Comparison of ENCODE assay signal across 14 cellular contexts in the genomic region with DNA sequence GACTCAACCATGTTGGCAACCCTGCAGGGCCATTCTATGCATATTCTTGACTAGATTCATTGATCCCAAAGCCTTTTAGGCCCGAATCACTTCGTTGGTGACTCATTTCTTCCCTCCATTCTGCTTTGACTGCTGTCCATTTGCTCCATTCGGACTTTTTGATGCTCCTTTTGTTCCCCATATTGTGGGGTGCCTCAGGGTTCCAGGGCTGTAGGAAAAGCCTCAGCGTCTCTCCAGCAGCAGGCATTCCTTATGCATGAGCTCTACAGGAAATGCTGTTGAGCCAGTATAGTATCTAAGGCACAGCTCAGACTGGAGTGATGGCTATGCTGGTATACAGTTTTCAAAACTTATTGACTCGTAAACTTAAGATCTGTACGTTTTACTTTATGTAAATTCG.
DNase-seq lines count a peak whose midpoint lies in the region; ATAC-seq, FAIRE-seq and TF ChIP-seq lines count a peak whose summit lies in the region.
"Had no signal": no experiment of that assay in that cellular context is flagged by ENCODE, and none has a peak within 500 bp of the region (broad histone marks: within the 10 kb centered on the region; RNA-seq: fewer than 3 reads in every experiment).

No MANE protein-coding gene starts in this region.

- H3K4me1 ChIP-seq in keratinocyte (ENCODE audit: control insufficient read depth, extremely low read depth, insufficient read depth, low read length) (peaks cover 24% of the 10 kb centered on the region), MM.1S (ENCODE audit: low read length) (no peaks in the 10 kb centered on the region)
- H3K4me1 ChIP-seq: colonic mucosa had no signal

- H3K27ac ChIP-seq in AG04450 (ENCODE audit: low read depth, low read length), result peak overlapping the region; percentile 40
- H3K27ac ChIP-seq in brain microvascular endothelial cell, result no peak overlapping the region
- no peak overlapping the region for H3K27ac ChIP-seq in keratinocyte (ENCODE audit: control insufficient read depth, insufficient read depth, low read length)
- no peak overlapping the region for H3K27ac ChIP-seq in MM.1S (ENCODE audit: low read length)
- H3K27ac ChIP-seq: colonic mucosa had no signal

- H3K9me3 ChIP-seq in AG04450 (ENCODE audit: control insufficient read depth, insufficient read depth, low read length) (no peaks in the 10 kb centered on the region), keratinocyte (ENCODE audit: control insufficient read depth, low read depth, low read length) (no peaks in the 10 kb centered on the region), MM.1S (replicated peaks; ENCODE audit: insufficient read depth, low read length) (no peaks in the 10 kb centered on the region)
- H3K9me3 ChIP-seq: colonic mucosa had no signal

- peak overlapping the region; percentile 29 for H3K4me2 ChIP-seq in keratinocyte (ENCODE audit: control insufficient read depth, extremely low read depth, insufficient read depth, low read depth, low read length)
- no peak overlapping the region for H3K4me2 ChIP-seq in MM.1S (ENCODE audit: low read depth, low read length)

- no peak for FAIRE-seq in keratinocyte (lab: Jason Lieb, UNC)

- H3K79me2 ChIP-seq in keratinocyte (ENCODE audit: control insufficient read depth, insufficient read depth, low read length) (no peaks in the 10 kb centered on the region), MM.1S (ENCODE audit: low read length) (no peaks in the 10 kb centered on the region)

- H3K4me3 Mint-ChIP-seq in T-cell, result no peak overlapping the region
- H3K4me3 Mint-ChIP-seq: T-helper 2 cell treated with Interferon-gamma antibody and Interleukin-4, amounts not matched to agents 5 μg/mL and 100 μg/mL, for 36 hours had no signal

- no peak overlapping the region for H3K27ac Mint-ChIP-seq in T-cell
- H3K27ac Mint-ChIP-seq: T-helper 2 cell treated with Interferon-gamma antibody and Interleukin-4, amounts not matched to agents 5 μg/mL and 100 μg/mL, for 36 hours had no signal

- TF ChIP-seq CTCF in AG04450 (IDR thresholded peaks at IDR 0.05; ENCODE audit: low read depth, low read length), result no peak
- no peak for TF ChIP-seq CTCF in brain microvascular endothelial cell (IDR thresholded peaks at IDR 0.05; ENCODE audit: low read depth, low read length, missing control alignments)
- no peak for TF ChIP-seq CTCF in keratinocyte (optimal IDR thresholded peaks at IDR 0.05 in 1 of 3, IDR thresholded peaks at IDR 0.05 in 1 of 3, conservative IDR thresholded peaks at IDR 0.05 in 1 of 3; ENCODE audit: extremely low read depth in 1 of 3, insufficient read depth in 2 of 3, low read length in 3 of 3)
- no peak for TF ChIP-seq CTCF in MM.1S (IDR thresholded peaks at IDR 0.05; ENCODE audit: low read length)

- H4K20me1 ChIP-seq in keratinocyte (ENCODE audit: control insufficient read depth, extremely low read depth, insufficient read depth, low read length) (no peaks in the 10 kb centered on the region), MM.1S (ENCODE audit: insufficient read depth, low read length) (no peaks in the 10 kb centered on the region)

- ATAC-seq in T-cell (replicated peaks in 1 of 4), result no peak
- no peak for ATAC-seq in HG02759 (IDR thresholded peaks at IDR 0.05; ENCODE audit: unreplicated experiment)
- ATAC-seq: left colon had no signal

- H3K27me3 Mint-ChIP-seq in T-cell, result no peaks in the 10 kb centered on the region

- H3K9ac ChIP-seq in keratinocyte (ENCODE audit: control insufficient read depth, extremely low read depth, insufficient read depth, low read length) (no peak overlapping the region), MM.1S (ENCODE audit: low read length) (no peak overlapping the region)

- peaks cover 11% of the 10 kb centered on the region for H3K36me3 Mint-ChIP-seq in T-cell

- H3K4me3 ChIP-seq in AG04450 (ENCODE audit: low read depth, low read length) (no peak overlapping the region), brain microvascular endothelial cell (ENCODE audit: low read depth, low read length) (no peak overlapping the region), keratinocyte (ENCODE audit: control insufficient read depth in 2 of 3, extremely low read depth in 1 of 3, insufficient read depth in 2 of 3, low read depth in 1 of 3, low read length in 3 of 3) (no peak overlapping the region), MM.1S (ENCODE audit: low read length) (no peak overlapping the region)
- H3K4me3 ChIP-seq: colonic mucosa had no signal

- H3K9me1 ChIP-seq in keratinocyte (ENCODE audit: control insufficient read depth, extremely low read depth, insufficient read depth, low read length), result no peaks in the 10 kb centered on the region

- H3K36me3 ChIP-seq in brain microvascular endothelial cell (replicated peaks) (no peaks in the 10 kb centered on the region), keratinocyte (ENCODE audit: control insufficient read depth in 2 of 2, extremely low read depth in 1 of 2, insufficient read depth in 2 of 2, low read length in 2 of 2) (no peaks in the 10 kb centered on the region), MM.1S (replicated peaks; ENCODE audit: insufficient read depth, low read length) (no peaks in the 10 kb centered on the region)
- H3K36me3 ChIP-seq: colonic mucosa had no signal

- no peaks in the 10 kb centered on the region for H3K27me3 ChIP-seq in AG04450 (ENCODE audit: control insufficient read depth, insufficient read depth, low read length)
- H3K27me3 ChIP-seq in brain microvascular endothelial cell (replicated peaks), result no peaks in the 10 kb centered on the region
- no peaks in the 10 kb centered on the region for H3K27me3 ChIP-seq in keratinocyte (ENCODE audit: control insufficient read depth, extremely low read depth, insufficient read depth, low read length)
- H3K27me3 ChIP-seq in MM.1S (replicated peaks; ENCODE audit: insufficient read depth, low read length), result no peaks in the 10 kb centered on the region
- H3K27me3 ChIP-seq: colonic mucosa had no signal

- DNase-seq in AG04450 (ENCODE audit: low read depth, low spot score), result peak; percentile 34
- DNase-seq in M059J (ENCODE audit: low read depth), result peak; percentile 80
- peak; percentile 75 for DNase-seq in brain microvascular endothelial cell
- no peak for DNase-seq in keratinocyte (ENCODE audit: low read depth, low spot score)
- no peak for DNase-seq in MM.1S
- DNase-seq in T-cell, result no peak
- no peak for DNase-seq in NCI-H2227 treated with DMSO at 0.1 percent for 48 hours (lab: John Stamatoyannopoulos, UW)
- DNase-seq: activated naive CD4-positive, alpha-beta T cell treated with anti-CD3 and anti-CD28 coated beads, Interleukin-2, amount 50 U/mL, for 16 hours; AML-193; colonic mucosa; KBM-7; left colon had no signal

- in situ Hi-C loops in brain microvascular endothelial cell (cut with HindIII; ENCODE audit: low pct_ligation_motif_present, low sequenced_read_pairs), result loop anchor here (25.0 kb wide), 1 partner anchor 307 kb away; no protein-coding TSS in a partner anchor

- H3K9me2 ChIP-seq in MM.1S (replicated peaks; ENCODE audit: insufficient read depth, low read length), result no peaks in the 10 kb centered on the region

- no peak overlapping the region for H2AFZ ChIP-seq in keratinocyte (ENCODE audit: control insufficient read depth, low read length)
- H2AFZ ChIP-seq in MM.1S (ENCODE audit: low read length), result no peak overlapping the region

- POLR2A ChIA-PET in AG04450 (lab: Yijun Ruan, JAX) (no interaction called here), T-cell (lab: Charles Lee) (no interaction called here)

- CTCF ChIA-PET in AG04450 (lab: Charles Lee) (interaction anchor here (1.1 kb wide), 1 partner anchor 49 kb away, joined by 3 read pairs; no protein-coding TSS in a partner anchor), T-cell (lab: Charles Lee) (no interaction called here)

- H3K4me1 Mint-ChIP-seq in T-cell, result no peaks in the 10 kb centered on the region

- H3F3A ChIP-seq in MM.1S (ENCODE audit: insufficient read depth, low read length), result no peaks in the 10 kb centered on the region

- dilution Hi-C loops in keratinocyte (cut with MboI; ENCODE audit: extremely low pct_ligation_motif_present, low sequenced_read_pairs), result no loop called here

- H3K9me3 Mint-ChIP-seq in T-cell, result no peaks in the 10 kb centered on the region
- H3K9me3 Mint-ChIP-seq: T-helper 2 cell treated with Interferon-gamma antibody and Interleukin-4, amounts not matched to agents 5 μg/mL and 100 μg/mL, for 36 hours had no signal

Comparison
In these comparisons a context has a peak if more than half of its experiments do, and no peak if none do; other contexts are left out.
1. DNase-seq: peak in AG04450 (single experiment), M059J (single experiment) and brain microvascular endothelial cell (single experiment); none in keratinocyte (single experiment), MM.1S (single experiment), T-cell (0 of 34) and NCI-H2227 treated with DMSO at 0.1 percent for 48 hours (single experiment).